Comparison of ENCODE assay signal across 27 cellular contexts in genomic region chr18:79534356-79534755, GRCh38.
DNase-seq lines count a peak whose midpoint lies in the region; ATAC-seq, FAIRE-seq and TF ChIP-seq lines count a peak whose summit lies in the region.
"Had no signal": no experiment of that assay in that cellular context is flagged by ENCODE, and none has a peak within 500 bp of the region (broad histone marks: within the 10 kb centered on the region; RNA-seq: fewer than 3 reads in every experiment).

No MANE protein-coding gene starts in this region.

- H3K36me3 ChIP-seq in right lobe of liver (no peaks in the 10 kb centered on the region), HepG2 (replicated peaks in 1 of 2; ENCODE audit: control insufficient read depth in 1 of 2, insufficient read depth in 2 of 2, low read length in 2 of 2) (no peaks in the 10 kb centered on the region), kidney (ENCODE audit: control insufficient read depth in 1 of 2, insufficient read depth in 2 of 2, low read length in 2 of 2) (no peaks in the 10 kb centered on the region)
- H3K36me3 ChIP-seq: HAP-1 had no signal

- FAIRE-seq in HepG2 (lab: Jason Lieb, UNC) (no peak), kidney (lab: Jason Lieb, UNC) (no peak)
- FAIRE-seq: A549, G401.6 had no signal

- BruUV-seq in HepG2 (replicated peaks; lab: Mats Ljungman, UMichigan): no TSS peak

- TF ChIP-seq EP300 in HepG2 (IDR thresholded peaks at IDR 0.05; ENCODE audit: low read depth in 2 of 2, low read length in 2 of 2) (no peak), HepG2 (CRISPR knock-in tag; IDR thresholded peaks at IDR 0.05; ENCODE audit: borderline replicate concordance) (no peak)

- intact Hi-C loops in right lobe of liver (cut with DNase I): no loop called here
- intact Hi-C loops in HepG2 (cut with micrococcal nuclease; ENCODE audit: unreplicated experiment): no loop called here
- intact Hi-C loops in kidney (cut with DNase I): no loop called here
- intact Hi-C loops in sciatic nerve (cut with DNase I): no loop called here

- no peaks in the 10 kb centered on the region for H3K27me3 ChIP-seq in right lobe of liver
- peaks cover 8 to 61% of the 10 kb centered on the region in 2 experiments for H3K27me3 ChIP-seq in HepG2 (ENCODE audit: control insufficient read depth in 1 of 2, insufficient read depth in 2 of 2, low read length in 2 of 2)

- no peak overlapping the region for H3K27ac ChIP-seq in right lobe of liver
- H3K27ac ChIP-seq in HepG2 (ENCODE audit: extremely low read length, insufficient read depth, low read length): no peak overlapping the region
- no peak overlapping the region for H3K27ac ChIP-seq in kidney (ENCODE audit: low read depth in 2 of 2, low read length in 2 of 2)
- H3K27ac ChIP-seq: A549; BLaER1 treated with 17β-estradiol and CSF1 and Interleukin-3, amounts not matched to agents 10 nM and 100 nM; HL-60; SK-N-MC had no signal

- H3K79me2 ChIP-seq in HepG2 (ENCODE audit: insufficient read depth, low read length): no peaks in the 10 kb centered on the region

- TF ChIP-seq CTCF in right lobe of liver (IDR thresholded peaks at IDR 0.05): no peak
- no peak for TF ChIP-seq CTCF in HepG2 (CRISPR knock-in tag; IDR thresholded peaks at IDR 0.05)
- no peak for TF ChIP-seq CTCF in kidney (IDR thresholded peaks at IDR 0.05; ENCODE audit: borderline replicate concordance, extremely low read depth, insufficient read depth)

- H4K20me1 ChIP-seq in HepG2 (ENCODE audit: insufficient read depth, low read length): no peaks in the 10 kb centered on the region

- 46% methylated on average over 6 of the region's 13 CpGs for WGBS in right lobe of liver (ENCODE audit: insufficient coverage, low coverage, low lambda C conversion rate, missing lambda C conversion rate)
- 24% methylated on average over 13 of the region's 13 CpGs for WGBS in HepG2 (ENCODE audit: low lambda C conversion rate)

- no peak overlapping the region for H2AFZ ChIP-seq in HepG2 (ENCODE audit: low read length)

- H3K4me2 ChIP-seq in HepG2 (ENCODE audit: low read depth, low read length): no peak overlapping the region
- H3K4me2 ChIP-seq: A549; BLaER1 treated with 17β-estradiol and CSF1 and Interleukin-3, amounts not matched to agents 10 nM and 100 nM had no signal

- H3K9me3 ChIP-seq in right lobe of liver: no peaks in the 10 kb centered on the region
- H3K9me3 ChIP-seq in HepG2 (ENCODE audit: low read length): no peaks in the 10 kb centered on the region
- peaks cover 0 to 9% of the 10 kb centered on the region in 2 donors for H3K9me3 ChIP-seq in kidney (ENCODE audit: control insufficient read depth in 1 of 2, low read length in 2 of 2)
- H3K9me3 ChIP-seq: HAP-1 had no signal

- TF ChIP-seq RAD21 in HepG2 (CRISPR knock-in tag; IDR thresholded peaks at IDR 0.05): no peak

- H3K9ac ChIP-seq in HepG2 (ENCODE audit: insufficient read depth, low read depth, low read length) (no peak overlapping the region), kidney (ENCODE audit: low read length in 2 of 2) (no peak overlapping the region)
- H3K9ac ChIP-seq: BLaER1 treated with 17β-estradiol and CSF1 and Interleukin-3, amounts not matched to agents 10 nM and 100 nM had no signal

- ATAC-seq in right lobe of liver (no peak), HepG2 (no peak), sciatic nerve (no peak), HG03108 (IDR thresholded peaks at IDR 0.05; ENCODE audit: unreplicated experiment) (no peak)
- ATAC-seq: A549, Panc1 had no signal

- POLR2A ChIA-PET in HepG2 (lab: Yijun Ruan, JAX): no interaction called here

- in situ Hi-C loops in HepG2 (cut with HindIII; ENCODE audit: extremely low pct_ligation_motif_present, low pct_unique_long_range_greater_than_20kb): loop anchor here (5.0 kb wide), 1 partner anchor 152 kb away; no protein-coding TSS in a partner anchor

- CTCF ChIA-PET in HepG2 (lab: Yijun Ruan, JAX; ENCODE audit: low intra/inter-chr PET ratio, low total read pairs): no interaction called here

- no peaks in the 10 kb centered on the region for H3K4me1 ChIP-seq in right lobe of liver
- no peaks in the 10 kb centered on the region for H3K4me1 ChIP-seq in HepG2 (ENCODE audit: insufficient read depth, low read length)
- H3K4me1 ChIP-seq in kidney (ENCODE audit: control insufficient read depth in 1 of 2, insufficient read depth in 1 of 2, low read depth in 1 of 2, low read length in 2 of 2): no peaks in the 10 kb centered on the region
- H3K4me1 ChIP-seq: A549, HAP-1 had no signal

- DNase-seq in right lobe of liver (peak in 2 of 3 donors; percentile 26 to 36), HepG2 (ENCODE audit: low spot score) (no peak), kidney (peak; percentile 45), sciatic nerve (ENCODE audit: low spot score) (peak; percentile 54), NCI-H526 treated with DMSO at 0.1 percent for 48 hours (lab: John Stamatoyannopoulos, UW) (no peak), DMS79 treated with DMSO at 0.1 percent for 48 hours (lab: John Stamatoyannopoulos, UW) (no peak)
- DNase-seq: AML-193; CD4-positive, alpha-beta memory T cell; COR-L47; DMS53; GOT3; HFFc6; NCI-H1048; NCI-H1417 treated with DMSO at 0.1 percent for 48 hours; NCI-H1694 treated with DMSO at 0.1 percent for 48 hours; NCI-H2081; NCI-H2227 treated with DMSO at 0.1 percent for 48 hours; NCI-H69; SIG-M5 had no signal

- no peak for TF ChIP-seq POLR2A in right lobe of liver (IDR thresholded peaks at IDR 0.05)
- no peak for TF ChIP-seq POLR2A in HepG2 (IDR thresholded peaks at IDR 0.05; ENCODE audit: insufficient read depth in 1 of 2, low read depth in 2 of 2, low read length in 2 of 2)

- H3K4me3 ChIP-seq in right lobe of liver (no peak overlapping the region), HepG2 (replicated peaks in 1 of 3; ENCODE audit: insufficient read depth in 1 of 3, low read depth in 2 of 3, low read length in 3 of 3) (no peak overlapping the region), kidney (ENCODE audit: low read length in 2 of 2) (no peak overlapping the region)
- H3K4me3 ChIP-seq: A549; BLaER1 treated with 17β-estradiol and CSF1 and Interleukin-3, amounts not matched to agents 10 nM and 100 nM; HAP-1; SK-N-MC had no signal

TF ChIP-seq in HepG2, 621 proteins besides CTCF, POLR2A, EP300 and RAD21 (continues in another document):
- no peak for TF ChIP-seq ZNF839 (CRISPR knock-in tag; IDR thresholded peaks at IDR 0.05; ENCODE audit: borderline replicate concordance)
- TF ChIP-seq, protein P1, sequence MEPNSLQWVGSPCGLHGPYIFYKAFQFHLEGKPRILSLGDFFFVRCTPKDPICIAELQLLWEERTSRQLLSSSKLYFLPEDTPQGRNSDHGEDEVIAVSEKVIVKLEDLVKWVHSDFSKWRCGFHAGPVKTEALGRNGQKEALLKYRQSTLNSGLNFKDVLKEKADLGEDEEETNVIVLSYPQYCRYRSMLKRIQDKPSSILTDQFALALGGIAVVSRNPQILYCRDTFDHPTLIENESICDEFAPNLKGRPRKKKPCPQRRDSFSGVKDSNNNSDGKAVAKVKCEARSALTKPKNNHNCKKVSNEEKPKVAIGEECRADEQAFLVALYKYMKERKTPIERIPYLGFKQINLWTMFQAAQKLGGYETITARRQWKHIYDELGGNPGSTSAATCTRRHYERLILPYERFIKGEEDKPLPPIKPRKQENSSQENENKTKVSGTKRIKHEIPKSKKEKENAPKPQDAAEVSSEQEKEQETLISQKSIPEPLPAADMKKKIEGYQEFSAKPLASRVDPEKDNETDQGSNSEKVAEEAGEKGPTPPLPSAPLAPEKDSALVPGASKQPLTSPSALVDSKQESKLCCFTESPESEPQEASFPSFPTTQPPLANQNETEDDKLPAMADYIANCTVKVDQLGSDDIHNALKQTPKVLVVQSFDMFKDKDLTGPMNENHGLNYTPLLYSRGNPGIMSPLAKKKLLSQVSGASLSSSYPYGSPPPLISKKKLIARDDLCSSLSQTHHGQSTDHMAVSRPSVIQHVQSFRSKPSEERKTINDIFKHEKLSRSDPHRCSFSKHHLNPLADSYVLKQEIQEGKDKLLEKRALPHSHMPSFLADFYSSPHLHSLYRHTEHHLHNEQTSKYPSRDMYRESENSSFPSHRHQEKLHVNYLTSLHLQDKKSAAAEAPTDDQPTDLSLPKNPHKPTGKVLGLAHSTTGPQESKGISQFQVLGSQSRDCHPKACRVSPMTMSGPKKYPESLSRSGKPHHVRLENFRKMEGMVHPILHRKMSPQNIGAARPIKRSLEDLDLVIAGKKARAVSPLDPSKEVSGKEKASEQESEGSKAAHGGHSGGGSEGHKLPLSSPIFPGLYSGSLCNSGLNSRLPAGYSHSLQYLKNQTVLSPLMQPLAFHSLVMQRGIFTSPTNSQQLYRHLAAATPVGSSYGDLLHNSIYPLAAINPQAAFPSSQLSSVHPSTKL (CRISPR knock-in tag; IDR thresholded peaks at IDR 0.05): no peak
- TF ChIP-seq, protein P2, sequence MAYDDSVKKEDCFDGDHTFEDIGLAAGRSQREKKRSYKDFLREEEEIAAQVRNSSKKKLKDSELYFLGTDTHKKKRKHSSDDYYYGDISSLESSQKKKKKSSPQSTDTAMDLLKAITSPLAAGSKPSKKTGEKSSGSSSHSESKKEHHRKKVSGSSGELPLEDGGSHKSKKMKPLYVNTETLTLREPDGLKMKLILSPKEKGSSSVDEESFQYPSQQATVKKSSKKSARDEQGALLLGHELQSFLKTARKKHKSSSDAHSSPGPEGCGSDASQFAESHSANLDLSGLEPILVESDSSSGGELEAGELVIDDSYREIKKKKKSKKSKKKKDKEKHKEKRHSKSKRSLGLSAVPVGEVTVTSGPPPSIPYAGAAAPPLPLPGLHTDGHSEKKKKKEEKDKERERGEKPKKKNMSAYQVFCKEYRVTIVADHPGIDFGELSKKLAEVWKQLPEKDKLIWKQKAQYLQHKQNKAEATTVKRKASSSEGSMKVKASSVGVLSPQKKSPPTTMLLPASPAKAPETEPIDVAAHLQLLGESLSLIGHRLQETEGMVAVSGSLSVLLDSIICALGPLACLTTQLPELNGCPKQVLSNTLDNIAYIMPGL (CRISPR knock-in tag; IDR thresholded peaks at IDR 0.05; ENCODE audit: borderline replicate concordance in 1 of 2, low read depth in 1 of 2): no peak
- TF ChIP-seq ZNF784 (CRISPR knock-in tag; IDR thresholded peaks at IDR 0.05; ENCODE audit: borderline replicate concordance): no peak
- TF ChIP-seq AHR (CRISPR knock-in tag; IDR thresholded peaks at IDR 0.05): no peak
- no peak for TF ChIP-seq SOX6 (IDR thresholded peaks at IDR 0.05)
- no peak for TF ChIP-seq SOX6 (CRISPR knock-in tag; IDR thresholded peaks at IDR 0.05)

Comparison
In these comparisons a context has a peak if more than half of its experiments do, and no peak if none do; other contexts are left out.
1. DNase-seq: peak in right lobe of liver (2 of 3), kidney (single experiment) and sciatic nerve (single experiment); none in HepG2 (single experiment), NCI-H526 treated with DMSO at 0.1 percent for 48 hours (single experiment) and DMS79 treated with DMSO at 0.1 percent for 48 hours (single experiment).